Comparison of ENCODE assay signal across 9 cellular contexts in the genomic region with DNA sequence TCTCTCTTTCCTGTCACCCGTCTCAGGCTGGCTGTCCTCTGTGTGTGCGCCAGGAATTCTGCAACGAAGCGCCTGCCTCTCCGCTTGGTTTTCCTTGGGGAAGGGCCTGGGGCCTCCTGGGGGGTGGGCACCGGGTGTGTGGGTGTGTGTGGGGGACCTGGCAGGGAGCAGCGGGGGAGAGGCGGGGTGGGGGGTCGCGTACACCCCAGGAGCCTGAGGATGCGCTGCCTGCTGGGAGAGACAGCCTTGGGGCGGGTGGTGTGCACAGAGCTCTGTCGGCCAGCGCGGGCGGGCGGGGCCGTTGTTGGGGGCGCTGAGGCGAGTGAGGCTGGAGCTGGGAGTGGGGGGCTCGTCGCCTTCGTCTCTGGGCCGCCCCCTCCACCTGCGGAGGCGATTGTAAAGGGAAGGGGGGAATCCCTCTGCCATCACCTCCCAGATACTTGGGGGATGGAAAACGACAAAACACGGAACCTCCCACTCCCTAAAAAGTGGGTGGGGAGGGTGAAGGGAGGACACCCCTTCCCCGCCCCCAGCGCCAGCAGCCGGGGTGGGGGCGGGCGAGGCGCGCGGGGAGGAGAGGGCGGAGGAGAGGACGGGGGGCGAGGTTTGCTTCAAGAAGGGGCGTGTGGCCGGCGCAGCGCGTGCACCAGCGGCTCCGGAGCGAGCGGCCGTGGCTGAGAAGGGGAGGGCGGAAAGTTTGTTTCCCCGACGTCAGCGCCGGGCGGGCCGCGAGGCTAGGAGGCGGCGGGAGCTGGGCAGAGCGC. TPM values are rescaled to one million over a fixed set of nuclear protein-coding genes. Genes with fewer than 3 reads are reported as not detected.
DNase-seq lines count a peak whose midpoint lies in the region; ATAC-seq and TF ChIP-seq lines count a peak whose summit lies in the region.
"Had no signal": no experiment of that assay in that cellular context is flagged by ENCODE, and none has a peak within 500 bp of the region (broad histone marks: within the 10 kb centered on the region; RNA-seq: fewer than 3 reads in every experiment).

A gene (plus strand): TSS at position 640 of the 764 bp plus-strand sequence. CDS start 221 bp downstream, outside the sequence.

- 2% methylated on average over 6 of the region's 60 CpGs for WGBS in hepatocyte (ENCODE audit: low lambda C conversion rate, missing lambda C conversion rate)

- H4K20me1 ChIP-seq in hepatocyte (ENCODE audit: insufficient read depth, poor library complexity, severe bottlenecking) = no peaks in the 10 kb centered on the region

- H2AFZ ChIP-seq in hepatocyte = peak within 1 kb of the TSS; percentile 49

- POLR2A ChIA-PET in RWPE1 (lab: Yijun Ruan, JAX; ENCODE audit: low non-redundant PET) = interaction anchor here (0.6 kb wide), 1 partner anchor 26 kb away, joined by 4 read pairs; no protein-coding TSS in a partner anchor

- DNase-seq in NCI-H748 (lab: John Stamatoyannopoulos, UW; ENCODE audit: unreplicated experiment) (peak; percentile 65), NCI-H748 treated with DMSO at 0.1 percent for 48 hours (lab: John Stamatoyannopoulos, UW) (no peak), hepatocyte (ENCODE audit: low spot score) (peak; percentile 77), RWPE1 (ENCODE audit: low spot score) (no peak), NCI-H524 (lab: John Stamatoyannopoulos, UW) (no peak)
- DNase-seq in activated naive CD4-positive, alpha-beta T cell (lab: John Stamatoyannopoulos, UW) = peak in 3 of 4 experiments; percentile 3 to 18 (median 7)
- peak; percentile 46 for DNase-seq in stimulated activated CD4-positive, alpha-beta T cell treated with anti-CD3 and anti-CD28 coated beads, Interleukin-4, amount 100 ng/mL, for 1 hour
- DNase-seq: DND-41 had no signal

- H3K4me3 ChIP-seq in hepatocyte = peak within 1 kb of the TSS; percentile 42

- H3K9me2 ChIP-seq in hepatocyte (replicated peaks; ENCODE audit: insufficient read depth) = no peaks in the 10 kb centered on the region

- ATAC-seq in GM21825 (IDR thresholded peaks at IDR 0.05; ENCODE audit: unreplicated experiment) = no peak

- H3K27ac ChIP-seq in hepatocyte (peak within 1 kb of the TSS; percentile 80), RWPE1 (no peak within 1 kb of the TSS)

- peaks cover 43% of the 10 kb centered on the region for H3K27me3 ChIP-seq in hepatocyte

- H3K36me3 ChIP-seq in hepatocyte (replicated peaks; ENCODE audit: insufficient read depth, low read depth) = no peaks in the 10 kb centered on the region

- peak within 1 kb of the TSS; percentile 83 for H3K4me2 ChIP-seq in hepatocyte

- CTCF ChIA-PET in RWPE1 (lab: Yijun Ruan, JAX) = no interaction called here

- peaks cover 23% of the 10 kb centered on the region for H3K79me2 ChIP-seq in hepatocyte

- TF ChIP-seq CTCF in hepatocyte (IDR thresholded peaks at IDR 0.05; ENCODE audit: poor library complexity) = no peak
- TF ChIP-seq CTCF in RWPE1 (conservative IDR thresholded peaks at IDR 0.05; ENCODE audit: low read depth) = no peak

- H3K9me3 ChIP-seq in hepatocyte (ENCODE audit: low read depth) = no peaks in the 10 kb centered on the region

- H3K4me1 ChIP-seq in hepatocyte (ENCODE audit: insufficient read depth) = peaks cover 12% of the 10 kb centered on the region

RNA-seq across cellular contexts. Expression of the gene that starts here (rescaled TPM):
- total RNA-seq in hepatocyte = 5.7 and 9.7 TPM in 2 replicates
- 14.0 and 23.0 TPM in 2 replicates for polyA plus RNA-seq in hepatocyte

Comparison
In these comparisons a context has a peak if more than half of its experiments do, and no peak if none do; other contexts are left out.
1. DNase-seq: peak in NCI-H748 (single experiment), activated naive CD4-positive, alpha-beta T cell (3 of 4), hepatocyte (single experiment) and stimulated activated CD4-positive, alpha-beta T cell treated with anti-CD3 and anti-CD28 coated beads, Interleukin-4, amount 100 ng/mL, for 1 hour (single experiment); none in NCI-H748 treated with DMSO at 0.1 percent for 48 hours (single experiment), RWPE1 (single experiment) and NCI-H524 (0 of 2).